ENCODE assay signal across 17 cellular contexts in genomic region chr2:211203986-211204385, GRCh38.
DNase-seq lines count a peak whose midpoint lies in the region; ATAC-seq lines count a peak whose summit lies in the region.
"Had no signal": no experiment of that assay in that cellular context is flagged by ENCODE, and none has a peak within 500 bp of the region (broad histone marks: within the 10 kb centered on the region; RNA-seq: fewer than 3 reads in every experiment).

No MANE protein-coding gene starts in this region.

- H3K9me3 Mint-ChIP-seq in stimulated activated effector memory CD8-positive, alpha-beta T cell treated with anti-CD3 and anti-CD28 coated beads, Interleukin-12 subunit alpha, Interleukin-12 subunit beta, amount 100 ng/mL, for 72 hours, result peaks cover 11% of the 10 kb centered on the region

- H3K4me1 Mint-ChIP-seq in stimulated activated effector memory CD8-positive, alpha-beta T cell treated with anti-CD3 and anti-CD28 coated beads, Interleukin-12 subunit alpha, Interleukin-12 subunit beta, amount 100 ng/mL, for 72 hours, result no peaks in the 10 kb centered on the region
- H3K4me1 Mint-ChIP-seq: neural crest cell had no signal

- ATAC-seq in GM18867 (IDR thresholded peaks at IDR 0.05; ENCODE audit: unreplicated experiment) (peak; percentile 96), GM21717 (IDR thresholded peaks at IDR 0.05; ENCODE audit: unreplicated experiment) (peak; percentile 91), HG03108 (IDR thresholded peaks at IDR 0.05; ENCODE audit: unreplicated experiment) (peak; percentile 82)
- no peak for ATAC-seq in stimulated activated naive CD8-positive, alpha-beta T cell treated with anti-CD3 and anti-CD28 coated beads, Interleukin-15, Interleukin-2, amounts not matched to agents 100 U/mL and 50 U/mL, for 24 hours
- ATAC-seq in stimulated activated effector memory CD8-positive, alpha-beta T cell treated with anti-CD3 and anti-CD28 coated beads, Interleukin-12 subunit alpha, Interleukin-12 subunit beta, amount 100 ng/mL, for 72 hours, result no peak
- ATAC-seq: esophagus mucosa, HCT116, PC-3 had no signal

- no peak overlapping the region for H3K4me3 Mint-ChIP-seq in stimulated activated effector memory CD8-positive, alpha-beta T cell treated with anti-CD3 and anti-CD28 coated beads, Interleukin-12 subunit alpha, Interleukin-12 subunit beta, amount 100 ng/mL, for 72 hours
- H3K4me3 Mint-ChIP-seq: activated T-cell treated with anti-CD3 and anti-CD28 coated beads, Interleukin-2, amount 50 U/mL, for 24 hours; neural crest cell had no signal

- no peak overlapping the region for H3K27ac Mint-ChIP-seq in stimulated activated effector memory CD8-positive, alpha-beta T cell treated with anti-CD3 and anti-CD28 coated beads, Interleukin-12 subunit alpha, Interleukin-12 subunit beta, amount 100 ng/mL, for 72 hours
- H3K27ac Mint-ChIP-seq: activated T-cell treated with anti-CD3 and anti-CD28 coated beads, Interleukin-2, amount 50 U/mL, for 24 hours had no signal

- H3K36me3 Mint-ChIP-seq in stimulated activated effector memory CD8-positive, alpha-beta T cell treated with anti-CD3 and anti-CD28 coated beads, Interleukin-12 subunit alpha, Interleukin-12 subunit beta, amount 100 ng/mL, for 72 hours, result no peaks in the 10 kb centered on the region

- DNase-seq in RPMI8226 (peak; percentile 28), NCI-H82 treated with DMSO at 0.1 percent for 48 hours (lab: John Stamatoyannopoulos, UW; ENCODE audit: unreplicated experiment) (no peak)
- DNase-seq in activated CD8-positive, alpha-beta memory T cell treated with anti-CD3 and anti-CD28 coated beads, Interleukin-2, amount 50 U/mL, for 4 hours, result no peak
- no peak for DNase-seq in stimulated activated naive CD8-positive, alpha-beta T cell treated with anti-CD3 and anti-CD28 coated beads, Interleukin-15, Interleukin-2, amounts not matched to agents 100 U/mL and 50 U/mL, for 24 hours
- DNase-seq in stimulated activated effector memory CD8-positive, alpha-beta T cell treated with anti-CD3 and anti-CD28 coated beads, Interleukin-12 subunit alpha, Interleukin-12 subunit beta, amount 100 ng/mL, for 72 hours (ENCODE audit: low spot score in 2 of 2), result no peak
- DNase-seq: activated CD4-positive, alpha-beta T cell treated with anti-CD3 and anti-CD28 coated beads for 48 hours; activated T-cell treated with anti-CD3 and anti-CD28 coated beads, Interleukin-2, amount 50 U/mL, for 24 hours; adrenal gland; hippocampal formation; NCI-H226; PC-3 had no signal

Comparison
In these comparisons a context has a peak if more than half of its experiments do, and no peak if none do; other contexts are left out.
1. ATAC-seq: peak in GM18867 (single experiment), GM21717 (single experiment) and HG03108 (single experiment); none in stimulated activated naive CD8-positive, alpha-beta T cell treated with anti-CD3 and anti-CD28 coated beads, Interleukin-15, Interleukin-2, amounts not matched to agents 100 U/mL and 50 U/mL, for 24 hours (single experiment) and stimulated activated effector memory CD8-positive, alpha-beta T cell treated with anti-CD3 and anti-CD28 coated beads, Interleukin-12 subunit alpha, Interleukin-12 subunit beta, amount 100 ng/mL, for 72 hours (single experiment).